9 cellular contexts compared by ENCODE assay signal in genomic region chr16:67804853-67805542, GRCh38. TPM values are rescaled to one million over a fixed set of nuclear protein-coding genes. Genes with fewer than 3 reads are reported as not detected.
A peak's percentile ranks its signal among the peaks of the same experiment; 100 is the strongest.
DNase-seq lines count a peak whose midpoint lies in the region; ATAC-seq, FAIRE-seq and TF ChIP-seq lines count a peak whose summit lies in the region.
"Had no signal": no experiment of that assay in that cellular context is flagged by ENCODE, and none has a peak within 500 bp of the region (broad histone marks: within the 10 kb centered on the region; RNA-seq: fewer than 3 reads in every experiment).

No MANE protein-coding gene starts in this region.

- no peak for ATAC-seq in activated naive CD8-positive, alpha-beta T cell treated with anti-CD3 and anti-CD28 coated beads, Interleukin-2, amount 50 U/mL, for 24 hours
- ATAC-seq in HepG2 (no peak), GM19395 (IDR thresholded peaks at IDR 0.05; ENCODE audit: unreplicated experiment) (no peak)

- peaks cover 24% of the 10 kb centered on the region for H3K36me3 Mint-ChIP-seq in activated naive CD4-positive, alpha-beta T cell treated with anti-CD3 and anti-CD28 coated beads for 36 hours (ENCODE audit: low read depth)
- peaks cover 43% of the 10 kb centered on the region for H3K36me3 Mint-ChIP-seq in activated naive CD8-positive, alpha-beta T cell treated with anti-CD3 and anti-CD28 coated beads, Interleukin-2, amount 50 U/mL, for 24 hours (ENCODE audit: low read depth)

- H3K4me1 ChIP-seq in HepG2 (ENCODE audit: insufficient read depth, low read length), result peaks cover 42% of the 10 kb centered on the region
- H3K4me1 ChIP-seq in tibial artery, result peaks cover 0 to 37% (median 19%) of the 10 kb centered on the region in 4 donors

- CTCF ChIA-PET in activated naive CD4-positive, alpha-beta T cell treated with anti-CD3 and anti-CD28 coated beads for 36 hours (lab: Charles Lee), result interaction anchor here (4.7 kb wide), 1 partner anchor 10 kb away, joined by 39 read pairs; no protein-coding TSS in a partner anchor
- CTCF ChIA-PET in HepG2 (lab: Yijun Ruan, JAX; ENCODE audit: low intra/inter-chr PET ratio, low total read pairs), result no interaction called here
- CTCF ChIA-PET in HEK293T (lab: Yijun Ruan, JAX), result interaction anchor here (1.0 kb wide), 1 partner anchor 11 kb away, joined by 3 read pairs; no protein-coding TSS in a partner anchor

- H3K4me1 Mint-ChIP-seq in activated naive CD4-positive, alpha-beta T cell treated with anti-CD3 and anti-CD28 coated beads for 36 hours (ENCODE audit: low read depth), result peaks cover 52% of the 10 kb centered on the region
- peaks cover 59% of the 10 kb centered on the region for H3K4me1 Mint-ChIP-seq in activated naive CD8-positive, alpha-beta T cell treated with anti-CD3 and anti-CD28 coated beads, Interleukin-2, amount 50 U/mL, for 24 hours

- TF ChIP-seq EP300 in HepG2 (IDR thresholded peaks at IDR 0.05; ENCODE audit: low read depth in 2 of 2, low read length in 2 of 2), result no peak; a peak in 1 of 4 replicates
- TF ChIP-seq EP300 in HepG2 (CRISPR knock-in tag; IDR thresholded peaks at IDR 0.05; ENCODE audit: borderline replicate concordance), result 0 out of 2 replicates have a peak, but pooled peaks have one; percentile 14

- WGBS in HepG2 (ENCODE audit: low lambda C conversion rate), result 40% methylated on average over 4 of the region's 4 CpGs

- no peak for TF ChIP-seq RAD21 in HepG2 (CRISPR knock-in tag; IDR thresholded peaks at IDR 0.05)

- in situ Hi-C loops in HepG2 (cut with HindIII; ENCODE audit: extremely low pct_ligation_motif_present, low pct_unique_long_range_greater_than_20kb), result loop anchor here (5.0 kb wide), 1 partner anchor 138 kb away; the partner anchor contains the start of genes C16orf86 and ENKD1

- POLR2A ChIA-PET in HepG2 (lab: Yijun Ruan, JAX) (interaction anchor here (0.9 to 1.5 kb wide), 2 partner anchors 41 to 86 kb away, joined by 3 to 4 read pairs; partner anchors contain the start of genes GFOD2 and NUTF2), HEK293T (lab: Yijun Ruan, JAX) (no interaction called here)

- H3K9me3 Mint-ChIP-seq in activated naive CD4-positive, alpha-beta T cell treated with anti-CD3 and anti-CD28 coated beads for 36 hours, result no peaks in the 10 kb centered on the region
- H3K9me3 Mint-ChIP-seq in activated naive CD8-positive, alpha-beta T cell treated with anti-CD3 and anti-CD28 coated beads, Interleukin-2, amount 50 U/mL, for 24 hours, result no peaks in the 10 kb centered on the region

- no peak for TF ChIP-seq POLR2A in HepG2 (IDR thresholded peaks at IDR 0.05; ENCODE audit: insufficient read depth in 1 of 2, low read depth in 2 of 2, low read length in 2 of 2)

- H3K36me3 ChIP-seq in HepG2 (replicated peaks in 1 of 2; ENCODE audit: control insufficient read depth in 1 of 2, insufficient read depth in 2 of 2, low read length in 2 of 2) (peaks cover 8 to 31% of the 10 kb centered on the region in 2 experiments), tibial artery (peaks cover 4 to 36% (median 5%) of the 10 kb centered on the region in 3 donors)

- H3K27ac ChIP-seq in HepG2 (ENCODE audit: extremely low read length, insufficient read depth, low read length) (peak overlapping the region; percentile 72), tibial artery (peak overlapping the region in 1 of 2 donors; percentile 89)

- H2AFZ ChIP-seq in HepG2 (ENCODE audit: low read length), result no peak overlapping the region

- peaks cover 12% of the 10 kb centered on the region for H4K20me1 ChIP-seq in HepG2 (ENCODE audit: insufficient read depth, low read length)

- TF ChIP-seq CTCF in HepG2 (CRISPR knock-in tag; IDR thresholded peaks at IDR 0.05) (no peak), tibial artery (IDR thresholded peaks at IDR 0.05) (no peak)

- H3K9me3 ChIP-seq in HepG2 (ENCODE audit: low read length), result no peaks in the 10 kb centered on the region
- no peaks in the 10 kb centered on the region for H3K9me3 ChIP-seq in tibial artery

- no peak for DNase-seq in activated naive CD4-positive, alpha-beta T cell treated with anti-CD3 and anti-CD28 coated beads for 36 hours
- no peak for DNase-seq in activated naive CD4-positive, alpha-beta T cell treated with Interleukin-2 at 50 U/mL for 16 hours
- DNase-seq in activated naive CD8-positive, alpha-beta T cell treated with anti-CD3 and anti-CD28 coated beads, Interleukin-2, amount 50 U/mL, for 24 hours, result no peak
- DNase-seq in HepG2 (ENCODE audit: low spot score), result peak; percentile 74
- DNase-seq in tibial artery, result no peak
- no peak for DNase-seq in HEK293T (ENCODE audit: extremely low spot score)
- DNase-seq in DMS53 treated with DMSO at 0.1 percent for 48 hours (lab: John Stamatoyannopoulos, UW; ENCODE audit: unreplicated experiment), result no peak
- DNase-seq: EL had no signal

- FAIRE-seq in HepG2 (lab: Jason Lieb, UNC), result no peak

- peak overlapping the region; percentile 86 for H3K4me3 Mint-ChIP-seq in activated naive CD4-positive, alpha-beta T cell treated with anti-CD3 and anti-CD28 coated beads for 36 hours
- H3K4me3 Mint-ChIP-seq in activated naive CD8-positive, alpha-beta T cell treated with anti-CD3 and anti-CD28 coated beads, Interleukin-2, amount 50 U/mL, for 24 hours, result peak overlapping the region; percentile 95

- H3K27me3 Mint-ChIP-seq in activated naive CD4-positive, alpha-beta T cell treated with anti-CD3 and anti-CD28 coated beads for 36 hours (ENCODE audit: low read depth), result no peaks in the 10 kb centered on the region
- H3K27me3 Mint-ChIP-seq in activated naive CD8-positive, alpha-beta T cell treated with anti-CD3 and anti-CD28 coated beads, Interleukin-2, amount 50 U/mL, for 24 hours, result no peaks in the 10 kb centered on the region

- intact Hi-C loops in activated naive CD4-positive, alpha-beta T cell treated with anti-CD3 and anti-CD28 coated beads for 36 hours (cut with micrococcal nuclease), result loop anchor here (5.0 to 10.0 kb wide), 2 partner anchors 132 to 430 kb away; partner anchors contain the start of genes ESRP2 and PSMB10
- intact Hi-C loops in HepG2 (cut with micrococcal nuclease; ENCODE audit: unreplicated experiment), result loop anchor here (5.0 kb wide), 1 partner anchor 88 kb away; the partner anchor contains the start of gene GFOD2
- intact Hi-C loops in tibial artery (cut with DNase I; ENCODE audit: low total_unique reads), result loop anchor here (5.0 kb wide), 1 partner anchor 138 kb away; the partner anchor contains the start of genes C16orf86 and ENKD1

- H3K4me3 ChIP-seq in HepG2 (replicated peaks in 1 of 3; ENCODE audit: insufficient read depth in 1 of 3, low read depth in 2 of 3, low read length in 3 of 3) (peak overlapping the region; percentile 92 to 98 (median 98)), tibial artery (peak overlapping the region; percentile 91)

- peak overlapping the region; percentile 81 for H3K27ac Mint-ChIP-seq in activated naive CD4-positive, alpha-beta T cell treated with anti-CD3 and anti-CD28 coated beads for 36 hours
- peak overlapping the region; percentile 73 for H3K27ac Mint-ChIP-seq in activated naive CD8-positive, alpha-beta T cell treated with anti-CD3 and anti-CD28 coated beads, Interleukin-2, amount 50 U/mL, for 24 hours

- BruUV-seq in HepG2 (replicated peaks; lab: Mats Ljungman, UMichigan), result TSS peak; percentile 55

- H3K27me3 ChIP-seq in HepG2 (ENCODE audit: control insufficient read depth in 1 of 2, insufficient read depth in 2 of 2, low read length in 2 of 2), result no peaks in the 10 kb centered on the region; a peak in 1 of 5 replicates
- H3K27me3 ChIP-seq in tibial artery, result no peaks in the 10 kb centered on the region

- H3K79me2 ChIP-seq in HepG2 (ENCODE audit: insufficient read depth, low read length), result peaks cover 55% of the 10 kb centered on the region

- H3K4me2 ChIP-seq in HepG2 (ENCODE audit: low read depth, low read length), result peak overlapping the region; percentile 81

- H3K9ac ChIP-seq in HepG2 (ENCODE audit: insufficient read depth, low read depth, low read length), result peak overlapping the region; percentile 96

RNA-seq across cellular contexts. Expression of gene RANBP10, which starts 1.4 kb away (rescaled TPM):
- 10 to 100 TPM; 12.4 to 16.1 TPM for total RNA-seq in activated naive CD4-positive, alpha-beta T cell treated with anti-CD3 and anti-CD28 coated beads for 36 hours
- total RNA-seq in HepG2 (2016; rRNA removed; fragmentation: Illumina TruSeq; extraction: Trizol), result 8.5 and 9.2 TPM in 2 replicates
- total RNA-seq in HepG2 (2016; cell fraction: cytosol; rRNA removed; fragmentation: Illumina TruSeq; extraction: Trizol; ENCODE audit: low read depth), result 2.6 and 3.0 TPM in 2 replicates
- 8.1 and 8.8 TPM in 2 replicates for total RNA-seq in HepG2 (2016; cell fraction: insoluble cytoplasmic fraction; rRNA removed; fragmentation: Illumina TruSeq; extraction: Trizol)
- total RNA-seq in HepG2 (2016; cell fraction: membrane; rRNA removed; fragmentation: Illumina TruSeq; extraction: Trizol), result 5.7 and 5.9 TPM in 2 replicates
- 8.9 and 11.2 TPM in 2 replicates for total RNA-seq in HepG2 (2016; cell fraction: nucleus; rRNA removed; fragmentation: Illumina TruSeq; extraction: Trizol)
- polyA plus RNA-seq in HepG2 (2011; rRNA removed), result 22.7 and 24.5 TPM in 2 replicates
- 9.5 and 10.5 TPM in 2 replicates for polyA plus RNA-seq in HepG2 (2011; cell fraction: cytosol; rRNA removed)
- 48.8 and 55.7 TPM in 2 replicates for polyA plus RNA-seq in HepG2 (2011; cell fraction: nucleus; rRNA removed)
- polyA plus RNA-seq in HepG2 (2012), result 11.9 and 17.0 TPM in 2 replicates
- 1.5 and 1.6 TPM in 2 replicates for polyA plus RNA-seq in HepG2 (2016; cell fraction: cytosol; fragmentation: Illumina TruSeq; extraction: Trizol; ENCODE audit: low read depth)
- polyA plus RNA-seq in HepG2 (2016; cell fraction: insoluble cytoplasmic fraction; fragmentation: Illumina TruSeq; extraction: Trizol; ENCODE audit: low read depth), result 8.5 and 11.6 TPM in 2 replicates
- 3.3 and 3.6 TPM in 2 replicates for polyA plus RNA-seq in HepG2 (2016; cell fraction: membrane; fragmentation: Illumina TruSeq; extraction: Trizol; ENCODE audit: low read depth)
- polyA plus RNA-seq in HepG2 (2016; cell fraction: nucleus; fragmentation: Illumina TruSeq; extraction: Trizol; ENCODE audit: insufficient read depth, low read depth), result 29.7 and 31.1 TPM in 2 replicates
- 28.0 and 40.9 TPM in 2 replicates for polyA minus RNA-seq in HepG2 (2011; rRNA and poly(A)+ RNA removed; ENCODE audit: low replicate concordance)
- polyA minus RNA-seq in HepG2 (2011; cell fraction: cytosol; rRNA and poly(A)+ RNA removed), result 8.3 and 9.2 TPM in 2 replicates
- 16.2 and 20.8 TPM in 2 replicates for polyA minus RNA-seq in HepG2 (2011; cell fraction: nucleus; rRNA and poly(A)+ RNA removed)

RNA-seq across cellular contexts. Expression of gene TSNAXIP1, which starts 1.7 kb away (rescaled TPM):
- under 1 TPM; 0.35 to 0.50 TPM for total RNA-seq in activated naive CD4-positive, alpha-beta T cell treated with anti-CD3 and anti-CD28 coated beads for 36 hours
- total RNA-seq in HepG2 (2016; rRNA removed; fragmentation: Illumina TruSeq; extraction: Trizol), result 0.10 and 0.86 TPM in 2 replicates
- total RNA-seq in HepG2 (2016; cell fraction: cytosol; rRNA removed; fragmentation: Illumina TruSeq; extraction: Trizol; ENCODE audit: low read depth), result 0.18 TPM in 1 of 2 replicates, not detected in the other
- 0.10 and 0.93 TPM in 2 replicates for total RNA-seq in HepG2 (2016; cell fraction: insoluble cytoplasmic fraction; rRNA removed; fragmentation: Illumina TruSeq; extraction: Trizol)
- total RNA-seq in HepG2 (2016; cell fraction: membrane; rRNA removed; fragmentation: Illumina TruSeq; extraction: Trizol), result 0.24 and 0.25 TPM in 2 replicates
- 0.84 and 1.0 TPM in 2 replicates for total RNA-seq in HepG2 (2016; cell fraction: nucleus; rRNA removed; fragmentation: Illumina TruSeq; extraction: Trizol)
- polyA plus RNA-seq in HepG2 (2011; rRNA removed), result 0.37 and 0.61 TPM in 2 replicates
- polyA plus RNA-seq in HepG2 (2011; cell fraction: cytosol; rRNA removed), result 0.09 and 0.17 TPM in 2 replicates
- polyA plus RNA-seq in HepG2 (2011; cell fraction: nucleus; rRNA removed), result 4.3 and 5.3 TPM in 2 replicates
- 0.23 and 0.63 TPM in 2 replicates for polyA plus RNA-seq in HepG2 (2012)
- 0.10 TPM in 1 of 2 replicates, not detected in the other for polyA plus RNA-seq in HepG2 (2016; cell fraction: cytosol; fragmentation: Illumina TruSeq; extraction: Trizol; ENCODE audit: low read depth)
- 0.16 and 0.74 TPM in 2 replicates for polyA plus RNA-seq in HepG2 (2016; cell fraction: insoluble cytoplasmic fraction; fragmentation: Illumina TruSeq; extraction: Trizol; ENCODE audit: low read depth)
- polyA plus RNA-seq in HepG2 (2016; cell fraction: membrane; fragmentation: Illumina TruSeq; extraction: Trizol; ENCODE audit: low read depth), result 0.08 TPM in 1 of 2 replicates, not detected in the other
- polyA plus RNA-seq in HepG2 (2016; cell fraction: nucleus; fragmentation: Illumina TruSeq; extraction: Trizol; ENCODE audit: insufficient read depth, low read depth), result 3.4 and 4.5 TPM in 2 replicates
- 0.06 and 0.37 TPM in 2 replicates for polyA minus RNA-seq in HepG2 (2011; rRNA and poly(A)+ RNA removed; ENCODE audit: low replicate concordance)
- not detected in 2 replicates for polyA minus RNA-seq in HepG2 (2011; cell fraction: cytosol; rRNA and poly(A)+ RNA removed)
- 0.39 and 2.0 TPM in 2 replicates for polyA minus RNA-seq in HepG2 (2011; cell fraction: nucleus; rRNA and poly(A)+ RNA removed)

RNA-seq across cellular contexts. Expression of gene THAP11, which starts 37.1 kb away (rescaled TPM):
- total RNA-seq in activated naive CD4-positive, alpha-beta T cell treated with anti-CD3 and anti-CD28 coated beads for 36 hours, result 10 to 100 TPM; 19.9 to 20.6 TPM
- total RNA-seq in HepG2 (2016; rRNA removed; fragmentation: Illumina TruSeq; extraction: Trizol), result 53.4 and 53.8 TPM in 2 replicates
- 48.1 and 65.0 TPM in 2 replicates for total RNA-seq in HepG2 (2016; cell fraction: cytosol; rRNA removed; fragmentation: Illumina TruSeq; extraction: Trizol; ENCODE audit: low read depth)
- 54.0 and 55.5 TPM in 2 replicates for total RNA-seq in HepG2 (2016; cell fraction: insoluble cytoplasmic fraction; rRNA removed; fragmentation: Illumina TruSeq; extraction: Trizol)
- 91.2 and 112 TPM in 2 replicates for total RNA-seq in HepG2 (2016; cell fraction: membrane; rRNA removed; fragmentation: Illumina TruSeq; extraction: Trizol)
- 18.7 and 22.3 TPM in 2 replicates for total RNA-seq in HepG2 (2016; cell fraction: nucleus; rRNA removed; fragmentation: Illumina TruSeq; extraction: Trizol)
- polyA plus RNA-seq in HepG2 (2011; rRNA removed), result 44.2 and 45.5 TPM in 2 replicates
- 45.9 and 53.3 TPM in 2 replicates for polyA plus RNA-seq in HepG2 (2011; cell fraction: cytosol; rRNA removed)
- 22.1 and 23.2 TPM in 2 replicates for polyA plus RNA-seq in HepG2 (2011; cell fraction: nucleus; rRNA removed)
- polyA plus RNA-seq in HepG2 (2012), result 25.9 and 34.6 TPM in 2 replicates
- polyA plus RNA-seq in HepG2 (2016; cell fraction: cytosol; fragmentation: Illumina TruSeq; extraction: Trizol; ENCODE audit: low read depth), result 42.2 and 59.3 TPM in 2 replicates
- polyA plus RNA-seq in HepG2 (2016; cell fraction: insoluble cytoplasmic fraction; fragmentation: Illumina TruSeq; extraction: Trizol; ENCODE audit: low read depth), result 50.1 and 54.2 TPM in 2 replicates
- polyA plus RNA-seq in HepG2 (2016; cell fraction: membrane; fragmentation: Illumina TruSeq; extraction: Trizol; ENCODE audit: low read depth), result 66.6 and 83.2 TPM in 2 replicates
- 28.8 and 33.3 TPM in 2 replicates for polyA plus RNA-seq in HepG2 (2016; cell fraction: nucleus; fragmentation: Illumina TruSeq; extraction: Trizol; ENCODE audit: insufficient read depth, low read depth)
- polyA minus RNA-seq in HepG2 (2011; rRNA and poly(A)+ RNA removed; ENCODE audit: low replicate concordance), result 45.1 and 58.5 TPM in 2 replicates
- polyA minus RNA-seq in HepG2 (2011; cell fraction: cytosol; rRNA and poly(A)+ RNA removed), result 26.7 and 28.4 TPM in 2 replicates
- polyA minus RNA-seq in HepG2 (2011; cell fraction: nucleus; rRNA and poly(A)+ RNA removed), result 8.2 and 9.8 TPM in 2 replicates

RNA-seq across cellular contexts. Expression of gene NUTF2, which starts 41.7 kb away (rescaled TPM):
- total RNA-seq in activated naive CD4-positive, alpha-beta T cell treated with anti-CD3 and anti-CD28 coated beads for 36 hours, result 100 to 1,000 TPM; 165 to 171 TPM
- total RNA-seq in HepG2 (2016; rRNA removed; fragmentation: Illumina TruSeq; extraction: Trizol), result 214 and 224 TPM in 2 replicates
- 79.7 and 100.0 TPM in 2 replicates for total RNA-seq in HepG2 (2016; cell fraction: cytosol; rRNA removed; fragmentation: Illumina TruSeq; extraction: Trizol; ENCODE audit: low read depth)
- total RNA-seq in HepG2 (2016; cell fraction: insoluble cytoplasmic fraction; rRNA removed; fragmentation: Illumina TruSeq; extraction: Trizol), result 209 and 229 TPM in 2 replicates
- 120 and 150 TPM in 2 replicates for total RNA-seq in HepG2 (2016; cell fraction: membrane; rRNA removed; fragmentation: Illumina TruSeq; extraction: Trizol)
- 79.9 and 90.1 TPM in 2 replicates for total RNA-seq in HepG2 (2016; cell fraction: nucleus; rRNA removed; fragmentation: Illumina TruSeq; extraction: Trizol)
- polyA plus RNA-seq in HepG2 (2011; rRNA removed), result 168 and 198 TPM in 2 replicates
- 212 and 299 TPM in 2 replicates for polyA plus RNA-seq in HepG2 (2011; cell fraction: cytosol; rRNA removed)
- 132 and 146 TPM in 2 replicates for polyA plus RNA-seq in HepG2 (2011; cell fraction: nucleus; rRNA removed)
- polyA plus RNA-seq in HepG2 (2012), result 140 and 216 TPM in 2 replicates
- polyA plus RNA-seq in HepG2 (2016; cell fraction: cytosol; fragmentation: Illumina TruSeq; extraction: Trizol; ENCODE audit: low read depth), result 108 and 138 TPM in 2 replicates
- polyA plus RNA-seq in HepG2 (2016; cell fraction: insoluble cytoplasmic fraction; fragmentation: Illumina TruSeq; extraction: Trizol; ENCODE audit: low read depth), result 277 and 305 TPM in 2 replicates
- polyA plus RNA-seq in HepG2 (2016; cell fraction: membrane; fragmentation: Illumina TruSeq; extraction: Trizol; ENCODE audit: low read depth), result 139 and 154 TPM in 2 replicates
- polyA plus RNA-seq in HepG2 (2016; cell fraction: nucleus; fragmentation: Illumina TruSeq; extraction: Trizol; ENCODE audit: insufficient read depth, low read depth), result 173 and 182 TPM in 2 replicates
- 366 and 394 TPM in 2 replicates for polyA minus RNA-seq in HepG2 (2011; rRNA and poly(A)+ RNA removed; ENCODE audit: low replicate concordance)
- 157 and 165 TPM in 2 replicates for polyA minus RNA-seq in HepG2 (2011; cell fraction: cytosol; rRNA and poly(A)+ RNA removed)
- polyA minus RNA-seq in HepG2 (2011; cell fraction: nucleus; rRNA and poly(A)+ RNA removed), result 60.0 and 81.7 TPM in 2 replicates

RNA-seq across cellular contexts. Expression of gene CENPT, which starts 42.5 kb away (rescaled TPM):
- total RNA-seq in activated naive CD4-positive, alpha-beta T cell treated with anti-CD3 and anti-CD28 coated beads for 36 hours, result 10 to 100 TPM; 43.7 to 45.8 TPM
- total RNA-seq in HepG2 (2016; rRNA removed; fragmentation: Illumina TruSeq; extraction: Trizol), result 24.8 and 43.3 TPM in 2 replicates
- total RNA-seq in HepG2 (2016; cell fraction: cytosol; rRNA removed; fragmentation: Illumina TruSeq; extraction: Trizol; ENCODE audit: low read depth), result 11.2 and 11.7 TPM in 2 replicates
- 22.8 and 43.9 TPM in 2 replicates for total RNA-seq in HepG2 (2016; cell fraction: insoluble cytoplasmic fraction; rRNA removed; fragmentation: Illumina TruSeq; extraction: Trizol)
- 7.4 and 8.2 TPM in 2 replicates for total RNA-seq in HepG2 (2016; cell fraction: membrane; rRNA removed; fragmentation: Illumina TruSeq; extraction: Trizol)
- total RNA-seq in HepG2 (2016; cell fraction: nucleus; rRNA removed; fragmentation: Illumina TruSeq; extraction: Trizol), result 43.8 and 49.8 TPM in 2 replicates
- polyA plus RNA-seq in HepG2 (2011; rRNA removed), result 40.9 and 51.3 TPM in 2 replicates
- polyA plus RNA-seq in HepG2 (2011; cell fraction: cytosol; rRNA removed), result 17.4 and 28.9 TPM in 2 replicates
- 414 and 516 TPM in 2 replicates for polyA plus RNA-seq in HepG2 (2011; cell fraction: nucleus; rRNA removed)
- 22.1 and 28.1 TPM in 2 replicates for polyA plus RNA-seq in HepG2 (2012)
- polyA plus RNA-seq in HepG2 (2016; cell fraction: cytosol; fragmentation: Illumina TruSeq; extraction: Trizol; ENCODE audit: low read depth), result 3.3 and 4.0 TPM in 2 replicates
- 22.0 and 24.2 TPM in 2 replicates for polyA plus RNA-seq in HepG2 (2016; cell fraction: insoluble cytoplasmic fraction; fragmentation: Illumina TruSeq; extraction: Trizol; ENCODE audit: low read depth)
- 4.4 and 6.6 TPM in 2 replicates for polyA plus RNA-seq in HepG2 (2016; cell fraction: membrane; fragmentation: Illumina TruSeq; extraction: Trizol; ENCODE audit: low read depth)
- 153 and 170 TPM in 2 replicates for polyA plus RNA-seq in HepG2 (2016; cell fraction: nucleus; fragmentation: Illumina TruSeq; extraction: Trizol; ENCODE audit: insufficient read depth, low read depth)
- 38.6 and 47.8 TPM in 2 replicates for polyA minus RNA-seq in HepG2 (2011; rRNA and poly(A)+ RNA removed; ENCODE audit: low replicate concordance)
- 8.8 and 11.4 TPM in 2 replicates for polyA minus RNA-seq in HepG2 (2011; cell fraction: cytosol; rRNA and poly(A)+ RNA removed)
- polyA minus RNA-seq in HepG2 (2011; cell fraction: nucleus; rRNA and poly(A)+ RNA removed), result 35.9 and 44.5 TPM in 2 replicates
